Comparison of ENCODE assay signal across 8 cellular contexts in genomic region chr16:69443809-69444611, GRCh38. TPM values are rescaled to one million over a fixed set of nuclear protein-coding genes. Genes with fewer than 3 reads are reported as not detected.
DNase-seq lines count a peak whose midpoint lies in the region; ATAC-seq and TF ChIP-seq lines count a peak whose summit lies in the region.

No MANE protein-coding gene starts in this region.

- H3K4me1 Mint-ChIP-seq in activated naive CD4-positive, alpha-beta T cell treated with anti-CD3 and anti-CD28 coated beads for 36 hours (ENCODE audit: low read depth) = peaks cover 43% of the 10 kb centered on the region
- H3K4me1 Mint-ChIP-seq in activated naive CD8-positive, alpha-beta T cell (ENCODE audit: low read depth) = peaks cover 49% of the 10 kb centered on the region

- H3K36me3 ChIP-seq in heart left ventricle (peaks cover 0 to 21% (median 7%) of the 10 kb centered on the region in 9 donors), spleen (peaks cover 0 to 35% (median 12%) of the 10 kb centered on the region in 6 donors)

- peaks cover 22% of the 10 kb centered on the region for H3K36me3 Mint-ChIP-seq in activated naive CD4-positive, alpha-beta T cell treated with anti-CD3 and anti-CD28 coated beads for 36 hours (ENCODE audit: low read depth)
- peaks cover 17% of the 10 kb centered on the region for H3K36me3 Mint-ChIP-seq in activated naive CD8-positive, alpha-beta T cell

- peak; percentile 26 for DNase-seq in activated naive CD4-positive, alpha-beta T cell treated with anti-CD3 and anti-CD28 coated beads for 36 hours
- no peak for DNase-seq in activated naive CD4-positive, alpha-beta T cell (lab: John Stamatoyannopoulos, UW)
- DNase-seq in heart left ventricle (peak in 3 of 5 donors; percentile 14 to 33 (median 29)), spleen (no peak), NCI-H1436 (lab: John Stamatoyannopoulos, UW) (no peak), NCI-H345 treated with DMSO at 0.1 percent for 48 hours (lab: John Stamatoyannopoulos, UW; ENCODE audit: unreplicated experiment) (no peak)

- H3K4me1 ChIP-seq in heart left ventricle = peaks cover 0 to 60% (median 37%) of the 10 kb centered on the region in 12 donors
- peaks cover 15 to 76% (median 37%) of the 10 kb centered on the region in 6 donors for H3K4me1 ChIP-seq in spleen

- intact Hi-C loops in activated naive CD4-positive, alpha-beta T cell treated with anti-CD3 and anti-CD28 coated beads for 36 hours (cut with micrococcal nuclease) = loop anchor here (1.0 to 5.0 kb wide), 5 partner anchors 12 to 120 kb away; no protein-coding TSS in a partner anchor
- intact Hi-C loops in heart left ventricle (cut with DNase I) (no loop called here), spleen (cut with DNase I; ENCODE audit: low total_unique reads) (no loop called here)

- peak; percentile 64 to 83 (median 76) for ATAC-seq in heart left ventricle
- ATAC-seq in GM18519 (IDR thresholded peaks at IDR 0.05; ENCODE audit: low FRiP score, unreplicated experiment) = no peak

- 40 to 56% (median 41%) methylated on average over 12 of the region's 12 CpGs for WGBS in heart left ventricle, 4 donors
- 40 to 55% (median 48%) methylated on average over 11 to 12 of the region's 12 CpGs for WGBS in spleen, 5 donors

- H3K27ac ChIP-seq in heart left ventricle (peak overlapping the region; percentile 52 to 93 (median 82)), spleen (peak overlapping the region; percentile 22 to 90 (median 84))

- H3K4me3 ChIP-seq in heart left ventricle (peak overlapping the region in 9 of 12 donors; percentile 11 to 46 (median 31)), spleen (peak overlapping the region in 3 of 8 donors; percentile 11 to 48 (median 29))

- H3K27me3 ChIP-seq in heart left ventricle (no peaks in the 10 kb centered on the region), spleen (replicated peaks in 1 of 7) (no peaks in the 10 kb centered on the region)

- no peaks in the 10 kb centered on the region for H3K9me3 ChIP-seq in heart left ventricle
- H3K9me3 ChIP-seq in spleen = no peaks in the 10 kb centered on the region

- H3K27me3 Mint-ChIP-seq in activated naive CD4-positive, alpha-beta T cell treated with anti-CD3 and anti-CD28 coated beads for 36 hours (ENCODE audit: low read depth) = no peaks in the 10 kb centered on the region
- H3K27me3 Mint-ChIP-seq in activated naive CD8-positive, alpha-beta T cell = no peaks in the 10 kb centered on the region

- CTCF ChIA-PET in activated naive CD4-positive, alpha-beta T cell treated with anti-CD3 and anti-CD28 coated beads for 36 hours (lab: Charles Lee) = interaction anchor here (0.6 to 0.8 kb wide), 3 partner anchors 48 to 248 kb away, joined by 3 to 4 read pairs (median 4); no protein-coding TSS in a partner anchor

- H3K4me3 Mint-ChIP-seq in activated naive CD4-positive, alpha-beta T cell treated with anti-CD3 and anti-CD28 coated beads for 36 hours = peak overlapping the region; percentile 66
- H3K4me3 Mint-ChIP-seq in activated naive CD8-positive, alpha-beta T cell = peak overlapping the region; percentile 81

- TF ChIP-seq CTCF in heart left ventricle (IDR thresholded peaks at IDR 0.05) (no peak), spleen (IDR thresholded peaks at IDR 0.05 in 8 of 11, conservative IDR thresholded peaks at IDR 0.05 in 3 of 11) (no peak)

- H3K27ac Mint-ChIP-seq in activated naive CD4-positive, alpha-beta T cell treated with anti-CD3 and anti-CD28 coated beads for 36 hours = peak overlapping the region; percentile 89
- peak overlapping the region; percentile 92 for H3K27ac Mint-ChIP-seq in activated naive CD8-positive, alpha-beta T cell

- TF ChIP-seq POLR2A in heart left ventricle (IDR thresholded peaks at IDR 0.05) (no peak), spleen (IDR thresholded peaks at IDR 0.05) (no peak)

- no peaks in the 10 kb centered on the region for H3K9me3 Mint-ChIP-seq in activated naive CD4-positive, alpha-beta T cell treated with anti-CD3 and anti-CD28 coated beads for 36 hours
- H3K9me3 Mint-ChIP-seq in activated naive CD8-positive, alpha-beta T cell (ENCODE audit: low read depth) = no peaks in the 10 kb centered on the region

RNA-seq across cellular contexts. Expression of gene CYB5B, which starts 19.6 kb away (rescaled TPM):
- total RNA-seq in activated naive CD4-positive, alpha-beta T cell treated with anti-CD3 and anti-CD28 coated beads for 36 hours = 100 to 1,000 TPM; 160 to 172 TPM
- total RNA-seq in heart left ventricle (10 to 100 TPM; 31.1 to 89.2 (median 65.0) TPM), spleen (10 to 100 TPM; 45.2 to 80.5 (median 71.3) TPM)
- polyA plus RNA-seq in heart left ventricle (10 to 100 TPM; 46.3 to 65.7 TPM), spleen (10 to 100 TPM; 36.8 to 61.8 (median 53.3) TPM)

RNA-seq across cellular contexts. Expression of gene TERF2, which starts 58.2 kb away (rescaled TPM):
- 10 to 100 TPM; 38.6 to 40.1 TPM for total RNA-seq in activated naive CD4-positive, alpha-beta T cell treated with anti-CD3 and anti-CD28 coated beads for 36 hours
- total RNA-seq in heart left ventricle (10 to 100 TPM in 8 of 9 donors, 1 to 10 TPM in 1; 9.7 to 45.9 (median 25.9) TPM), spleen (10 to 100 TPM; 24.2 to 42.3 (median 32.5) TPM)
- polyA plus RNA-seq in heart left ventricle (10 to 100 TPM in 1 of 2 donors, 1 to 10 TPM in 1; 6.9 to 19.2 TPM), spleen (10 to 100 TPM; 10.4 to 15.0 (median 13.1) TPM)

Comparison
In these comparisons a context has a peak if more than half of its experiments do, and no peak if none do; other contexts are left out.
1. DNase-seq: peak in activated naive CD4-positive, alpha-beta T cell treated with anti-CD3 and anti-CD28 coated beads for 36 hours (single experiment) and heart left ventricle (3 of 5); none in activated naive CD4-positive, alpha-beta T cell (0 of 4), spleen (single experiment), NCI-H1436 (single experiment) and NCI-H345 treated with DMSO at 0.1 percent for 48 hours (single experiment).